ENCODE assay signal across 8 cellular contexts in genomic region chr3:72996473-72997333, GRCh38. TPM values are rescaled to one million over a fixed set of nuclear protein-coding genes. Genes with fewer than 3 reads are reported as not detected.
DNase-seq lines count a peak whose midpoint lies in the region; ATAC-seq and TF ChIP-seq lines count a peak whose summit lies in the region.

Gene PPP4R2 (plus strand): TSS chr3:72996811. CDS start chr3:72997038, 227 bp downstream.

- H3K27me3 Mint-ChIP-seq in HFFc6 (ENCODE audit: insufficient read depth) = no peaks in the 10 kb centered on the region

- peaks cover 25% of the 10 kb centered on the region for H3K36me3 ChIP-seq in adipocyte (ENCODE audit: control insufficient read depth, insufficient read depth, low read length, severe bottlenecking)
- H3K36me3 ChIP-seq in upper lobe of left lung = peaks cover 0 to 16% (median 3%) of the 10 kb centered on the region in 4 donors

- TF ChIP-seq EP300 in upper lobe of left lung (IDR thresholded peaks at IDR 0.05) = no peak

- no peaks in the 10 kb centered on the region for H3K27me3 ChIP-seq in adipocyte (replicated peaks; ENCODE audit: control insufficient read depth, insufficient read depth, low read length)
- no peaks in the 10 kb centered on the region for H3K27me3 ChIP-seq in upper lobe of left lung

- intact Hi-C loops in cardiac septum (cut with DNase I) = loop anchor here (2.0 to 5.0 kb wide), 6 partner anchors 34 to 149 kb away; partner anchors contain the start of genes GXYLT2 and SHQ1
- intact Hi-C loops in posterior vena cava (cut with DNase I) = no loop called here

- peaks cover 27% of the 10 kb centered on the region for H3K36me3 Mint-ChIP-seq in HFFc6 (ENCODE audit: low read depth)

- TF ChIP-seq CTCF in GM12864 (IDR thresholded peaks at IDR 0.05; ENCODE audit: low read depth, low read length, missing control alignments) (no peak), HFFc6 (IDR thresholded peaks at IDR 0.05) (no peak), upper lobe of left lung (IDR thresholded peaks at IDR 0.05) (peak in 1 of 6 experiments; percentile 14)

- H3K9me3 Mint-ChIP-seq in HFFc6 = no peaks in the 10 kb centered on the region

- peak in 3 of 4 donors; percentile 66 to 93 (median 75) for TF ChIP-seq POLR2A in upper lobe of left lung (IDR thresholded peaks at IDR 0.05)

- ATAC-seq in upper lobe of left lung (ENCODE audit: low FRiP score in 2 of 2) = peak; percentile 98 to 99

- DNase-seq in GM12864 (ENCODE audit: low read depth) = peak; percentile 72
- DNase-seq in HFFc6 = peak; percentile 84
- DNase-seq in NAMALWA (ENCODE audit: low spot score) = peak; percentile 81
- peak; percentile 88 for DNase-seq in T follicular helper cell (ENCODE audit: low read depth)
- peak; percentile 98 for DNase-seq in adipocyte (ENCODE audit: low read depth)
- DNase-seq in cardiac septum (ENCODE audit: low spot score) = peak; percentile 96
- peak; percentile 97 for DNase-seq in posterior vena cava (ENCODE audit: low spot score)
- DNase-seq in upper lobe of left lung = peak; percentile 87 to 98

- 1 to 10% methylated on average over 10 to 27 of the region's 75 CpGs for WGBS in upper lobe of left lung, 2 donors

- peaks cover 35% of the 10 kb centered on the region for H3K4me1 Mint-ChIP-seq in HFFc6 (ENCODE audit: low read depth)

- H3K9me3 ChIP-seq in adipocyte (ENCODE audit: control insufficient read depth, low read length) (no peaks in the 10 kb centered on the region), upper lobe of left lung (no peaks in the 10 kb centered on the region)

- H3K4me1 ChIP-seq in adipocyte (ENCODE audit: control insufficient read depth, insufficient read depth, low read length) (peaks cover 43% of the 10 kb centered on the region), upper lobe of left lung (peaks cover 41 to 44% (median 42%) of the 10 kb centered on the region in 4 donors)

- peak within 1 kb of the TSS; percentile 95 for H3K9ac ChIP-seq in adipocyte (ENCODE audit: low read length)

- H3K27ac ChIP-seq in upper lobe of left lung = peak within 1 kb of the TSS; percentile 98 to 99 (median 98)

- H3K4me3 ChIP-seq in GM12864 (ENCODE audit: low read depth, low read length) = peak within 1 kb of the TSS; percentile 95
- peak within 1 kb of the TSS; percentile 94 for H3K4me3 ChIP-seq in adipocyte (ENCODE audit: low read length)
- peak within 1 kb of the TSS; percentile 65 to 91 (median 70) for H3K4me3 ChIP-seq in upper lobe of left lung

- H3K4me3 Mint-ChIP-seq in HFFc6 = peak within 1 kb of the TSS; percentile 89

- peak within 1 kb of the TSS; percentile 60 for H3K27ac Mint-ChIP-seq in HFFc6

RNA-seq across cellular contexts. Expression of gene PPP4R2, which starts in this region (rescaled TPM):
- 10 to 100 TPM; 72.4 to 84.3 (median 79.4) TPM for total RNA-seq in HFFc6 (2021; fragmentation: NEBNext Ultra II Directional; extraction: Animal tissue kit (Norgen Biotek cat#: 25700))
- 46.6 TPM for total RNA-seq in cardiac septum
- 10 to 100 TPM; 36.3 to 50.1 TPM for total RNA-seq in posterior vena cava
- total RNA-seq in upper lobe of left lung = 10 to 100 TPM; 24.3 to 88.0 (median 54.8) TPM

Comparison
In these comparisons a context has a peak if more than half of its experiments do, and no peak if none do; other contexts are left out.
1. Peak in every context shown above with its lines: DNase-seq, ATAC-seq, H3K4me3 ChIP-seq and H3K27ac ChIP-seq.